Comparison of ENCODE assay signal across 27 cellular contexts in genomic region chr13:27037571-27037970, GRCh38.
DNase-seq lines count a peak whose midpoint lies in the region; ATAC-seq and TF ChIP-seq lines count a peak whose summit lies in the region.
"Had no signal": no experiment of that assay in that cellular context is flagged by ENCODE, and none has a peak within 500 bp of the region (broad histone marks: within the 10 kb centered on the region; RNA-seq: fewer than 3 reads in every experiment).

No MANE protein-coding gene starts in this region.

- H3K36me3 ChIP-seq in heart left ventricle = no peaks in the 10 kb centered on the region
- no peaks in the 10 kb centered on the region for H3K36me3 ChIP-seq in transverse colon
- H3K36me3 ChIP-seq: adrenal gland, upper lobe of right lung had no signal

- peak in 3 of 4 donors; percentile 25 to 65 (median 53) for ATAC-seq in heart left ventricle
- ATAC-seq: right cardiac atrium, Right ventricle myocardium inferior, upper lobe of right lung had no signal

- TF ChIP-seq POLR2A in heart left ventricle (IDR thresholded peaks at IDR 0.05) = no peak
- no peak for TF ChIP-seq POLR2A in transverse colon (IDR thresholded peaks at IDR 0.05)

- H3K4me3 ChIP-seq in heart left ventricle (no peak overlapping the region), transverse colon (no peak overlapping the region)
- H3K4me3 ChIP-seq: adrenal gland, GM23248, upper lobe of right lung had no signal

- TF ChIP-seq CTCF in heart left ventricle (IDR thresholded peaks at IDR 0.05) (no peak), transverse colon (IDR thresholded peaks at IDR 0.05) (no peak)

- DNase-seq in heart left ventricle = peak in 1 of 5 donors; percentile 55
- no peak for DNase-seq in cardiac septum (ENCODE audit: low spot score)
- peak; percentile 4 for DNase-seq in NCI-H69 (lab: John Stamatoyannopoulos, UW)
- peak; percentile 42 for DNase-seq in islet precursor cell
- no peak for DNase-seq in transverse colon
- DNase-seq in activated CD4-positive, CD25-positive, alpha-beta regulatory T cell (lab: John Stamatoyannopoulos, UW) = no peak
- DNase-seq in SHP77 treated with DMSO at 0.1 percent for 48 hours (lab: John Stamatoyannopoulos, UW) = no peak
- DNase-seq: activated CD4-positive, alpha-beta T cell treated with anti-CD3 and anti-CD28 coated beads for 48 hours; activated naive CD4-positive, alpha-beta T cell; activated T-cell treated with anti-CD3 and anti-CD28 coated beads, Interleukin-2, amount 50 U/mL, for 48 hours; C1 segment of cervical spinal cord; kidney; NCI-H1048; NCI-H2029 treated with DMSO at 0.1 percent for 48 hours; NCI-H510A treated with DMSO at 0.1 percent for 48 hours; nephron progenitor cell; right cardiac atrium; stimulated activated CD4-positive, alpha-beta T cell treated with anti-CD3 and anti-CD28 coated beads, Interleukin-12 subunit alpha, Interleukin-12 subunit beta, amount 100 ng/mL, for 4 hours; stimulated activated CD4-positive, alpha-beta T cell treated with anti-CD3 and anti-CD28 coated beads, Interleukin-4, amount 100 ng/mL, for 1 hour; substantia nigra; T-helper 2 cell; upper lobe of right lung had no signal

- in situ Hi-C loops in transverse colon (cut with MboI; ENCODE audit: low pct_ligation_motif_present in 1 of 4, low pct_unique_long_range_greater_than_20kb in 1 of 4, low sequenced_read_pairs in 3 of 4) = no loop called here

- H3K27ac ChIP-seq in heart left ventricle (peak overlapping the region in 1 of 12 donors; percentile 63), transverse colon (peak overlapping the region; percentile 26 to 85 (median 77))
- H3K27ac ChIP-seq: GM23248, HL-60, parathyroid adenoma, upper lobe of right lung had no signal

- WGBS in heart left ventricle, 4 donors = 72 to 88% (median 78%) methylated on average over 5 of the region's 5 CpGs
- 80 to 100% methylated on average over 1 to 5 of the region's 5 CpGs for WGBS in transverse colon (ENCODE audit: low coverage in 1 of 2), 2 donors

- H3K9me3 ChIP-seq in heart left ventricle (no peaks in the 10 kb centered on the region), transverse colon (no peaks in the 10 kb centered on the region)
- H3K9me3 ChIP-seq: adrenal gland, upper lobe of right lung had no signal

- peaks cover 0 to 28% (median 7%) of the 10 kb centered on the region in 12 donors for H3K4me1 ChIP-seq in heart left ventricle
- H3K4me1 ChIP-seq in transverse colon = peaks cover 0 to 27% (median 16%) of the 10 kb centered on the region in 4 donors
- H3K4me1 ChIP-seq: adrenal gland, parathyroid adenoma had no signal

- TF ChIP-seq EP300 in transverse colon (IDR thresholded peaks at IDR 0.05; ENCODE audit: low read depth) = no peak

- no peaks in the 10 kb centered on the region for H3K27me3 ChIP-seq in heart left ventricle
- H3K27me3 ChIP-seq in transverse colon = no peaks in the 10 kb centered on the region
- H3K27me3 ChIP-seq: adrenal gland, upper lobe of right lung had no signal

- intact Hi-C loops in heart left ventricle (cut with DNase I) = no loop called here
- intact Hi-C loops in cardiac septum (cut with DNase I) = no loop called here
- intact Hi-C loops in transverse colon (cut with DNase I; ENCODE audit: low total_unique reads) = no loop called here

Comparison
In these comparisons a context has a peak if more than half of its experiments do, and no peak if none do; other contexts are left out.
1. DNase-seq: peak in NCI-H69 (single experiment) and islet precursor cell (single experiment); none in cardiac septum (single experiment), transverse colon (single experiment), activated CD4-positive, CD25-positive, alpha-beta regulatory T cell (0 of 4) and SHP77 treated with DMSO at 0.1 percent for 48 hours (single experiment).